8 cellular contexts compared by ENCODE assay signal in genomic region chr16:75647492-75648264, GRCh38. TPM values are rescaled to one million over a fixed set of nuclear protein-coding genes. Genes with fewer than 3 reads are reported as not detected.
A peak's percentile ranks its signal among the peaks of the same experiment; 100 is the strongest.
DNase-seq lines count a peak whose midpoint lies in the region; ATAC-seq lines count a peak whose summit lies in the region.

Gene KARS1, minus strand, starts transcription at chr16:75647665. Its CDS starts 26 bp downstream, at chr16:75647639.
Gene TERF2IP, plus strand, starts transcription at chr16:75647773. Its CDS starts 110 bp downstream, at chr16:75647883.

- DNase-seq in DMS79 treated with DMSO at 0.1 percent for 48 hours (lab: John Stamatoyannopoulos, UW) (peak; percentile 55), Karpas-422 (peak; percentile 97), RPMI7951 (ENCODE audit: low read depth) (peak; percentile 91), fibroblast of gingiva (ENCODE audit: low read depth) (peak; percentile 92)
- DNase-seq in activated T-helper 1 cell treated with anti-CD3 and anti-CD28 coated beads, Interleukin-2, amount 50 U/mL, for 16 hours (ENCODE audit: low read depth in 1 of 2, low spot score in 1 of 2) = peak; percentile 87 to 93
- peak; percentile 86 to 96 (median 96) for DNase-seq in naive thymus-derived CD4-positive, alpha-beta T cell
- peak; percentile 95 for DNase-seq in stimulated activated naive B cell treated with anti-CD40 and anti-IgM and Interleukin-4, amounts not matched to agents 10 μg/mL and 1 μg/mL and 100 μg/mL, for 72 hours

- peaks cover 95% of the 10 kb centered on the region for H3K79me2 ChIP-seq in Karpas-422 (ENCODE audit: low read length)

- H3K4me2 ChIP-seq in Karpas-422 (ENCODE audit: low read depth, low read length, poor library complexity, severe bottlenecking) = peak within 1 kb of the TSS; percentile 98

- peak; percentile 83 for ATAC-seq in GM21825 (IDR thresholded peaks at IDR 0.05; ENCODE audit: unreplicated experiment)
- peak; percentile 93 for ATAC-seq in naive thymus-derived CD4-positive, alpha-beta T cell
- ATAC-seq in stimulated activated naive B cell treated with anti-CD40 and anti-IgM and Interleukin-4, amounts not matched to agents 10 μg/mL and 1 μg/mL and 100 μg/mL, for 72 hours (replicated peaks) = peak; percentile 90 to 94

- peaks cover 9 to 36% (median 19%) of the 10 kb centered on the region in 5 donors for H3K36me3 Mint-ChIP-seq in naive thymus-derived CD4-positive, alpha-beta T cell
- H3K36me3 Mint-ChIP-seq in stimulated activated naive B cell treated with anti-CD40 and anti-IgM and Interleukin-4, amounts not matched to agents 10 μg/mL and 1 μg/mL and 100 μg/mL, for 72 hours = peaks cover 30 to 40% of the 10 kb centered on the region in 2 donors

- peaks cover 35 to 76% (median 67%) of the 10 kb centered on the region in 7 donors for H3K4me1 Mint-ChIP-seq in naive thymus-derived CD4-positive, alpha-beta T cell
- peaks cover 22 to 45% of the 10 kb centered on the region in 2 donors for H3K4me1 Mint-ChIP-seq in stimulated activated naive B cell treated with anti-CD40 and anti-IgM and Interleukin-4, amounts not matched to agents 10 μg/mL and 1 μg/mL and 100 μg/mL, for 72 hours

- H3K4me1 ChIP-seq in Karpas-422 (ENCODE audit: low read length) = peaks cover 56% of the 10 kb centered on the region
- peaks cover 36 to 48% of the 10 kb centered on the region in 2 donors for H3K4me1 ChIP-seq in naive thymus-derived CD4-positive, alpha-beta T cell (ENCODE audit: control insufficient read depth in 2 of 2, insufficient read depth in 2 of 2, low read length in 2 of 2)

- H4K20me1 ChIP-seq in Karpas-422 (ENCODE audit: insufficient read depth, low read depth, low read length) = peaks cover 23% of the 10 kb centered on the region

- POLR2A ChIA-PET in naive thymus-derived CD4-positive, alpha-beta T cell (lab: Charles Lee) = interaction anchor here (0.5 to 8.2 kb wide), 21 partner anchors 9 to 1544 kb away, joined by 3 to 118 read pairs (median 12); partner anchors contain the start of genes ADAT1, CFDP1, GABARAPL2 and GLG1

- peaks cover 0 to 10% (median 0%) of the 10 kb centered on the region in 11 donors for H3K9me3 Mint-ChIP-seq in naive thymus-derived CD4-positive, alpha-beta T cell
- no peaks in the 10 kb centered on the region for H3K9me3 Mint-ChIP-seq in stimulated activated naive B cell treated with anti-CD40 and anti-IgM and Interleukin-4, amounts not matched to agents 10 μg/mL and 1 μg/mL and 100 μg/mL, for 72 hours

- intact Hi-C loops in naive thymus-derived CD4-positive, alpha-beta T cell (cut with micrococcal nuclease) = loop anchor here (1.0 to 10.0 kb wide), 16 partner anchors 24 to 1543 kb away; partner anchors contain the start of genes ADAT1 (in 2 of the 2), CFDP1 (in 2 of the 2), GABARAPL2 (in 2 of the 2) and TMEM170A (in 2 of the 2)

- H3K9me2 ChIP-seq in Karpas-422 (replicated peaks; ENCODE audit: insufficient read depth, low read length) = no peaks in the 10 kb centered on the region

- no peaks in the 10 kb centered on the region for H3K9me3 ChIP-seq in Karpas-422 (ENCODE audit: low read length)
- no peaks in the 10 kb centered on the region for H3K9me3 ChIP-seq in naive thymus-derived CD4-positive, alpha-beta T cell (ENCODE audit: control insufficient read depth in 2 of 3, low read length in 3 of 3)

- H3K27ac ChIP-seq in Karpas-422 (ENCODE audit: low read length) = peak within 1 kb of the TSS; percentile 92
- H3K27ac ChIP-seq in naive thymus-derived CD4-positive, alpha-beta T cell (ENCODE audit: low read depth, low read length) = peak within 1 kb of the TSS; percentile 97

- H3K9ac ChIP-seq in Karpas-422 (ENCODE audit: low read length) = peak within 1 kb of the TSS; percentile 96

- peak within 1 kb of the TSS; percentile 90 to 100 (median 99) for H3K4me3 Mint-ChIP-seq in naive thymus-derived CD4-positive, alpha-beta T cell
- H3K4me3 Mint-ChIP-seq in stimulated activated naive B cell treated with anti-CD40 and anti-IgM and Interleukin-4, amounts not matched to agents 10 μg/mL and 1 μg/mL and 100 μg/mL, for 72 hours = peak within 1 kb of the TSS; percentile 97

- peaks cover 27% of the 10 kb centered on the region; the same call in 1 of the 2 replicates for H3K36me3 ChIP-seq in Karpas-422 (ENCODE audit: insufficient read depth, low read length)
- peaks cover 0 to 35% (median 10%) of the 10 kb centered on the region in 3 experiments for H3K36me3 ChIP-seq in naive thymus-derived CD4-positive, alpha-beta T cell (ENCODE audit: control insufficient read depth in 2 of 3, insufficient read depth in 3 of 3, low read length in 3 of 3)

- H3K27ac Mint-ChIP-seq in naive thymus-derived CD4-positive, alpha-beta T cell = peak within 1 kb of the TSS; percentile 96 to 100 (median 99)
- H3K27ac Mint-ChIP-seq in stimulated activated naive B cell treated with anti-CD40 and anti-IgM and Interleukin-4, amounts not matched to agents 10 μg/mL and 1 μg/mL and 100 μg/mL, for 72 hours = peak within 1 kb of the TSS; percentile 99

- H2AFZ ChIP-seq in Karpas-422 (ENCODE audit: low read length) = peak within 1 kb of the TSS; percentile 69

- no peaks in the 10 kb centered on the region for H3K27me3 ChIP-seq in Karpas-422 (ENCODE audit: low read length)
- H3K27me3 ChIP-seq in naive thymus-derived CD4-positive, alpha-beta T cell (ENCODE audit: control insufficient read depth in 2 of 2, insufficient read depth in 2 of 2, low read length in 2 of 2) = no peaks in the 10 kb centered on the region

- CTCF ChIA-PET in naive thymus-derived CD4-positive, alpha-beta T cell (lab: Charles Lee) = interaction anchor here (0.5 to 2.0 kb wide), 4 partner anchors 25 to 176 kb away, joined by 3 to 8 read pairs (median 4); partner anchors contain the start of gene ADAT1

- no peaks in the 10 kb centered on the region for H3K27me3 Mint-ChIP-seq in naive thymus-derived CD4-positive, alpha-beta T cell
- no peaks in the 10 kb centered on the region for H3K27me3 Mint-ChIP-seq in stimulated activated naive B cell treated with anti-CD40 and anti-IgM and Interleukin-4, amounts not matched to agents 10 μg/mL and 1 μg/mL and 100 μg/mL, for 72 hours

- peak within 1 kb of the TSS; percentile 95 for H3K4me3 ChIP-seq in Karpas-422 (ENCODE audit: low read length)
- peak within 1 kb of the TSS; percentile 97 for H3K4me3 ChIP-seq in naive thymus-derived CD4-positive, alpha-beta T cell (ENCODE audit: low read length)

RNA-seq across cellular contexts. Expression of gene KARS1, which starts in this region (rescaled TPM):
- total RNA-seq in Karpas-422 (2014; rRNA removed; shearing (Covaris generic); ENCODE audit: low replicate concordance) = 137 and 158 TPM in 2 replicates
- total RNA-seq in RPMI7951 (2014; rRNA removed; shearing (Covaris generic)) = 150 and 166 TPM in 2 replicates
- 100 to 1,000 TPM; 118 to 216 (median 123) TPM for total RNA-seq in naive thymus-derived CD4-positive, alpha-beta T cell
- polyA plus RNA-seq in naive thymus-derived CD4-positive, alpha-beta T cell = 100 to 1,000 TPM; 208 to 216 TPM

RNA-seq across cellular contexts. Expression of gene TERF2IP, which starts in this region (rescaled TPM):
- total RNA-seq in Karpas-422 (2014; rRNA removed; shearing (Covaris generic); ENCODE audit: low replicate concordance) = 50.2 and 72.0 TPM in 2 replicates
- 41.8 and 42.8 TPM in 2 replicates for total RNA-seq in RPMI7951 (2014; rRNA removed; shearing (Covaris generic))
- 10 to 100 TPM; 70.8 to 90.4 (median 88.7) TPM for total RNA-seq in naive thymus-derived CD4-positive, alpha-beta T cell
- polyA plus RNA-seq in naive thymus-derived CD4-positive, alpha-beta T cell = 100 to 1,000 TPM; 105 to 168 TPM

Comparison
In these comparisons a context has a peak if more than half of its experiments do, and no peak if none do; other contexts are left out.
1. Peak in every context shown above with its lines: DNase-seq, ATAC-seq, H3K4me3 ChIP-seq and H3K27ac ChIP-seq.